Comparison of ENCODE assay signal across 1 cellular context in the genomic region with DNA sequence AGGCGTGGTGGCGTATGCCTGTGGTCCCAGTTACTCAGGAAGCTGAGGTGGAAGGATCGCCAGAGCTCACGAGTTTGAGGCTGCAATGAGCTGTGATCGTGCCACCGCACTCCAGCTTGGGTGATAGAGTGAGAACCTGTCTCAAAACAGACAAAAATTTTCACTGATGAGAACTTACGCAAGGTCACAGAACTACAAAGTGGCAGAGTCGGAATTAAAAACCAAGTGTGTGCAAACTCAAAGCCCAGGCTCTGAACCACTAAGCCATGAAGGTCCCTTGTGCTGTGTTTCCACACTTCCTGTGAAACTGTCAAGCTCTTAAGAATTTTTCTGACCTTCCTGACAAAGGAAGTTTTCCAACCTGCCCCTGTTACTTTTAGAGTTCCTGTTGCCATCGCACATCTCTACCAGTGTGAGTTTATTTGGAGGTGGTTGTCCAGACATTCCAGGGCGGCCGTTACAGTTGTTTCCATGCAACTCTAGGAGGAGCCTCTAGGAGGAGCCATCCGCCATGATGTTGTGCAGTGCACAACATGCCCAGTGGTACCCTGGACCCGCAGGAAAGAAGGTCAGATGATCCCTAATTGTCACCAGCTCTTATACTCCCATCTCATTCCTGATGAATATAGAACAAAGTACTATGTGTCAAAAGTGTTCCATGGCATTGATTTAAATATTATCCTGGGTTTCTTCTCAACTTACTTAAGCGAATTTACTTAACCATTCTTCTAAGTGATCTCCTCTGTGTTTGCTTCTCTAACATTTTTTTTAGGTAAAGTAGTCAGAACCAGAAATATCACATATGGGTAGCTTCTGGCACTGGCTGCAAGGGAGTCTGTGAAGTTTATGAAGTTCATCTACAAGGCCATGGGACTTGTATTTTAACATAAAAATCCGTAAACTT.
TF ChIP-seq lines count a peak whose summit lies in the region.

No MANE protein-coding gene starts in this region.

TF ChIP-seq in GM23338, 12 proteins besides CTCF, POLR2A, EP300 and RAD21 (continued from another document):
- TF ChIP-seq, protein P1, sequence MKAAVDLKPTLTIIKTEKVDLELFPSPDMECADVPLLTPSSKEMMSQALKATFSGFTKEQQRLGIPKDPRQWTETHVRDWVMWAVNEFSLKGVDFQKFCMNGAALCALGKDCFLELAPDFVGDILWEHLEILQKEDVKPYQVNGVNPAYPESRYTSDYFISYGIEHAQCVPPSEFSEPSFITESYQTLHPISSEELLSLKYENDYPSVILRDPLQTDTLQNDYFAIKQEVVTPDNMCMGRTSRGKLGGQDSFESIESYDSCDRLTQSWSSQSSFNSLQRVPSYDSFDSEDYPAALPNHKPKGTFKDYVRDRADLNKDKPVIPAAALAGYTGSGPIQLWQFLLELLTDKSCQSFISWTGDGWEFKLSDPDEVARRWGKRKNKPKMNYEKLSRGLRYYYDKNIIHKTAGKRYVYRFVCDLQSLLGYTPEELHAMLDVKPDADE (IDR thresholded peaks at IDR 0.05): no peak
- TF ChIP-seq, protein P2, sequence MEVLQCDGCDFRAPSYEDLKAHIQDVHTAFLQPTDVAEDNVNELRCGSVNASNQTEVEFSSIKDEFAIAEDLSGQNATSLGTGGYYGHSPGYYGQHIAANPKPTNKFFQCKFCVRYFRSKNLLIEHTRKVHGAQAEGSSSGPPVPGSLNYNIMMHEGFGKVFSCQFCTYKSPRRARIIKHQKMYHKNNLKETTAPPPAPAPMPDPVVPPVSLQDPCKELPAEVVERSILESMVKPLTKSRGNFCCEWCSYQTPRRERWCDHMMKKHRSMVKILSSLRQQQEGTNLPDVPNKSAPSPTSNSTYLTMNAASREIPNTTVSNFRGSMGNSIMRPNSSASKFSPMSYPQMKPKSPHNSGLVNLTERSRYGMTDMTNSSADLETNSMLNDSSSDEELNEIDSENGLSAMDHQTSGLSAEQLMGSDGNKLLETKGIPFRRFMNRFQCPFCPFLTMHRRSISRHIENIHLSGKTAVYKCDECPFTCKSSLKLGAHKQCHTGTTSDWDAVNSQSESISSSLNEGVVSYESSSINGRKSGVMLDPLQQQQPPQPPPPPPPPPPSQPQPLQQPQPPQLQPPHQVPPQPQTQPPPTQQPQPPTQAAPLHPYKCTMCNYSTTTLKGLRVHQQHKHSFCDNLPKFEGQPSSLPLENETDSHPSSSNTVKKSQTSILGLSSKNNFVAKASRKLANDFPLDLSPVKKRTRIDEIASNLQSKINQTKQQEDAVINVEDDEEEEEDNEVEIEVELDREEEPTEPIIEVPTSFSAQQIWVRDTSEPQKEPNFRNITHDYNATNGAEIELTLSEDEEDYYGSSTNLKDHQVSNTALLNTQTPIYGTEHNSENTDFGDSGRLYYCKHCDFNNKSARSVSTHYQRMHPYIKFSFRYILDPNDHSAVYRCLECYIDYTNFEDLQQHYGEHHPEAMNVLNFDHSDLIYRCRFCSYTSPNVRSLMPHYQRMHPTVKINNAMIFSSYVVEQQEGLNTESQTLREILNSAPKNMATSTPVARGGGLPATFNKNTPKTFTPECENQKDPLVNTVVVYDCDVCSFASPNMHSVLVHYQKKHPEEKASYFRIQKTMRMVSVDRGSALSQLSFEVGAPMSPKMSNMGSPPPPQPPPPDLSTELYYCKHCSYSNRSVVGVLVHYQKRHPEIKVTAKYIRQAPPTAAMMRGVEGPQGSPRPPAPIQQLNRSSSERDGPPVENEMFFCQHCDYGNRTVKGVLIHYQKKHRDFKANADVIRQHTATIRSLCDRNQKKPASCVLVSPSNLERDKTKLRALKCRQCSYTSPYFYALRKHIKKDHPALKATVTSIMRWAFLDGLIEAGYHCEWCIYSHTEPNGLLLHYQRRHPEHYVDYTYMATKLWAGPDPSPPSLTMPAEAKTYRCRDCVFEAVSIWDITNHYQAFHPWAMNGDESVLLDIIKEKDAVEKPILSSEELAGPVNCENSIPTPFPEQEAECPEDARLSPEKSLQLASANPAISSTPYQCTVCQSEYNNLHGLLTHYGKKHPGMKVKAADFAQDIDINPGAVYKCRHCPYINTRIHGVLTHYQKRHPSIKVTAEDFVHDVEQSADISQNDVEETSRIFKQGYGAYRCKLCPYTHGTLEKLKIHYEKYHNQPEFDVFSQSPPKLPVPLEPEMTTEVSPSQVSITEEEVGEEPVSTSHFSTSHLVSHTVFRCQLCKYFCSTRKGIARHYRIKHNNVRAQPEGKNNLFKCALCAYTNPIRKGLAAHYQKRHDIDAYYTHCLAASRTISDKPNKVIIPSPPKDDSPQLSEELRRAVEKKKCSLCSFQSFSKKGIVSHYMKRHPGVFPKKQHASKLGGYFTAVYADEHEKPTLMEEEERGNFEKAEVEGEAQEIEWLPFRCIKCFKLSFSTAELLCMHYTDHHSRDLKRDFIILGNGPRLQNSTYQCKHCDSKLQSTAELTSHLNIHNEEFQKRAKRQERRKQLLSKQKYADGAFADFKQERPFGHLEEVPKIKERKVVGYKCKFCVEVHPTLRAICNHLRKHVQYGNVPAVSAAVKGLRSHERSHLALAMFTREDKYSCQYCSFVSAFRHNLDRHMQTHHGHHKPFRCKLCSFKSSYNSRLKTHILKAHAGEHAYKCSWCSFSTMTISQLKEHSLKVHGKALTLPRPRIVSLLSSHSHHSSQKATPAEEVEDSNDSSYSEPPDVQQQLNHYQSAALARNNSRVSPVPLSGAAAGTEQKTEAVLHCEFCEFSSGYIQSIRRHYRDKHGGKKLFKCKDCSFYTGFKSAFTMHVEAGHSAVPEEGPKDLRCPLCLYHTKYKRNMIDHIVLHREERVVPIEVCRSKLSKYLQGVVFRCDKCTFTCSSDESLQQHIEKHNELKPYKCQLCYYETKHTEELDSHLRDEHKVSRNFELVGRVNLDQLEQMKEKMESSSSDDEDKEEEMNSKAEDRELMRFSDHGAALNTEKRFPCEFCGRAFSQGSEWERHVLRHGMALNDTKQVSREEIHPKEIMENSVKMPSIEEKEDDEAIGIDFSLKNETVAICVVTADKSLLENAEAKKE (CRISPR knock-in tag; IDR thresholded peaks at IDR 0.05): no peak
- TF ChIP-seq JUNB (IDR thresholded peaks at IDR 0.05; ENCODE audit: unreplicated experiment): peak; percentile 57
